ENCODE assay signal across 10 cellular contexts in the genomic region with DNA sequence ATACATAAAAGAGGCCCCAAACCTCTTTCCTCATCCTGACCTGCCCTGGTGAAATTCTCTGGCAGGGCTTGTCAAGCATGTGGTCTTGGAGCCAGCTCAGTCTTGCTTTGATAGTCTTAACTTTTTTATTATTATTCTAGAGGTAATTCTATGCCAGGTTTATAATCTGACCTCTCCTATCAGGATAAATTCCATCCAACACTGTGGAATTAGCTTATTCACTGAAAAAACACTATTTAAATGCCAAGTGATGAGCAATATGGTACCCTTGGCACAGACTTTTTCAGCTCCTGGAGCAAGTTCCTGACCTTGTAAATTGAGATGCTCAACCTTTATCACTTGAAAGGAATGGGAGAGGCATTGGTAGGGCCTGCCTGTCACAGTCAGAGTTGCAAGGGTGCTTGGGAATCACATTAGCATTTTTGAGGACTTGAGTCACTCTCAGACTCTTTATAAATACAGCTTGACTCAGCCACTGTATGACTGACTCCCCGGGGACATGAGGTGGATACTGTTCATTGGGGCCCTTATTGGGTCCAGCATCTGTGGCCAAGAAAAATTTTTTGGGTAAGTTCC. TPM values are rescaled to one million over a fixed set of nuclear protein-coding genes. Genes with fewer than 3 reads are reported as not detected.
DNase-seq lines count a peak whose midpoint lies in the region; FAIRE-seq and TF ChIP-seq lines count a peak whose summit lies in the region.
"Had no signal": no experiment of that assay in that cellular context is flagged by ENCODE, and none has a peak within 500 bp of the region (broad histone marks: within the 10 kb centered on the region; RNA-seq: fewer than 3 reads in every experiment).

A gene with protein sequence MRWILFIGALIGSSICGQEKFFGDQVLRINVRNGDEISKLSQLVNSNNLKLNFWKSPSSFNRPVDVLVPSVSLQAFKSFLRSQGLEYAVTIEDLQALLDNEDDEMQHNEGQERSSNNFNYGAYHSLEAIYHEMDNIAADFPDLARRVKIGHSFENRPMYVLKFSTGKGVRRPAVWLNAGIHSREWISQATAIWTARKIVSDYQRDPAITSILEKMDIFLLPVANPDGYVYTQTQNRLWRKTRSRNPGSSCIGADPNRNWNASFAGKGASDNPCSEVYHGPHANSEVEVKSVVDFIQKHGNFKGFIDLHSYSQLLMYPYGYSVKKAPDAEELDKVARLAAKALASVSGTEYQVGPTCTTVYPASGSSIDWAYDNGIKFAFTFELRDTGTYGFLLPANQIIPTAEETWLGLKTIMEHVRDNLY (plus strand): TSS at position 480 of the 576 bp plus-strand sequence. CDS start 20 bp downstream, at position 500.

- H3K9ac ChIP-seq in smooth muscle cell (ENCODE audit: low read depth): no peak within 1 kb of the TSS

- TF ChIP-seq CTCF in RWPE1 (conservative IDR thresholded peaks at IDR 0.05; ENCODE audit: low read depth): no peak
- no peak for TF ChIP-seq CTCF in smooth muscle cell (IDR thresholded peaks at IDR 0.05; ENCODE audit: borderline replicate concordance, insufficient read depth, poor library complexity, severe bottlenecking)

- 4% methylated on average over 1 of the region's 1 CpG for WGBS in smooth muscle cell (ENCODE audit: low lambda C conversion rate)

- FAIRE-seq in H54 (lab: Jason Lieb, UNC) (no peak), GM19239 (lab: Jason Lieb, UNC) (no peak)

- no peaks in the 10 kb centered on the region for H3K27me3 ChIP-seq in smooth muscle cell (ENCODE audit: low read depth)
- H3K27me3 ChIP-seq: thyroid gland had no signal

- H4K20me1 ChIP-seq in smooth muscle cell (ENCODE audit: low read depth): no peaks in the 10 kb centered on the region

- peaks cover 4% of the 10 kb centered on the region for H3K4me1 ChIP-seq in smooth muscle cell (ENCODE audit: low read depth)
- H3K4me1 ChIP-seq: thyroid gland had no signal

- CTCF ChIA-PET in RWPE1 (lab: Yijun Ruan, JAX): interaction anchor here (0.5 kb wide), 1 partner anchor 441 kb away, joined by 3 read pairs; a partner anchor contains a TSS

- H3K27ac ChIP-seq in RWPE1 (peak within 1 kb of the TSS; percentile 93), smooth muscle cell (ENCODE audit: low read depth) (peak within 1 kb of the TSS; percentile 84)
- H3K27ac ChIP-seq: thyroid gland had no signal

- H3F3A ChIP-seq in smooth muscle cell (ENCODE audit: low read depth): peaks cover 4% of the 10 kb centered on the region

- POLR2A ChIA-PET in RWPE1 (lab: Yijun Ruan, JAX; ENCODE audit: low non-redundant PET): no interaction called here

- no peak within 1 kb of the TSS for H3K4me3 ChIP-seq in smooth muscle cell
- H3K4me3 ChIP-seq: thyroid gland had no signal

- H3K4me2 ChIP-seq in smooth muscle cell: peak within 1 kb of the TSS; percentile 51

- TF ChIP-seq POLR2A in H54 (IDR thresholded peaks at IDR 0.05; ENCODE audit: low read depth, low read length): no peak

- no peaks in the 10 kb centered on the region for H3K9me3 ChIP-seq in smooth muscle cell (replicated peaks; ENCODE audit: low read depth)
- H3K9me3 ChIP-seq: thyroid gland had no signal

- no peaks in the 10 kb centered on the region for H3K79me2 ChIP-seq in smooth muscle cell (ENCODE audit: low read depth)

- H2AFZ ChIP-seq in smooth muscle cell (ENCODE audit: low read depth): no peak within 1 kb of the TSS

- H3K36me3 ChIP-seq in smooth muscle cell (ENCODE audit: low read depth): no peaks in the 10 kb centered on the region
- H3K36me3 ChIP-seq: thyroid gland had no signal

- DNase-seq in H54 (ENCODE audit: insufficient read length, low spot score) (peak; percentile 76), RWPE1 (ENCODE audit: low spot score) (peak; percentile 84), fibroblast of peridontal ligament (ENCODE audit: extremely low read depth) (peak; percentile 94), smooth muscle cell (lab: John Stamatoyannopoulos, UW; ENCODE audit: unreplicated experiment) (no peak), NCI-H1105 (lab: John Stamatoyannopoulos, UW) (no peak), GM19239 (ENCODE audit: insufficient read length, low spot score) (no peak), NCI-H146 treated with DMSO at 0.1 percent for 48 hours (lab: John Stamatoyannopoulos, UW; ENCODE audit: unreplicated experiment) (no peak)
- DNase-seq: activated CD8-positive, alpha-beta T cell treated with anti-CD3 and anti-CD28 coated beads, Interleukin-2, amount 10 ng/mL, durations not matched to agents 7 days and 5 days; NCI-H2227 treated with DMSO at 0.1 percent for 48 hours; thyroid gland had no signal

RNA-seq across cellular contexts. Expression of the gene that starts here (rescaled TPM):
- 8.8 and 14.8 TPM in 2 replicates for total RNA-seq in smooth muscle cell
- 6.3 and 12.3 TPM in 2 replicates for polyA plus RNA-seq in smooth muscle cell
- total RNA-seq: activated CD8-positive, alpha-beta T cell treated with anti-CD3 and anti-CD28 coated beads, Interleukin-2, amount 10 ng/mL, durations not matched to agents 7 days and 5 days; thyroid gland had no signal

Comparison
In these comparisons a context has a peak if more than half of its experiments do, and no peak if none do; other contexts are left out.
1. DNase-seq: peak in H54 (single experiment), RWPE1 (single experiment) and fibroblast of peridontal ligament (single experiment); none in smooth muscle cell (single experiment), NCI-H1105 (single experiment), GM19239 (single experiment) and NCI-H146 treated with DMSO at 0.1 percent for 48 hours (single experiment).